ENCODE assay signal across 1 cellular context in the genomic region with DNA sequence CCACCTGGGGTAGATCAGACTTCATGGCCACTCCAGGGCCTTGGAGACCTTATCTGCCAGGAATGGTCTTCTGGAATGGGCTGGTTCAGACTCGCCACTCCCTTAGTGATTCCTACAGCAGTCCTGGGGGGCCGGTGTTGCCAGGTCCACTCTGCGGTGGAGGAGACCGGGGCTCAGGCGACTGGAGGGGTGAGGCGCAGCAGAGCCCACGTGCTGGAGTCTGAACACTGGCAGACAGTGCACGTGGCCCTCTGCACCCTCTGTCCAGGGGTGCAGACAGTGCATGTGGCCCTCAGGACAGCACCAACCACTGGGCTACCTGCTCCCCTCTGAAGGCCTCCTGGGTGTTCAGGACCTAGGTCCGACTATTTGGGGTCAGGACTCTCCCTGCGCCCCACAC.
TF ChIP-seq lines count a peak whose summit lies in the region.

No MANE protein-coding gene starts in this region.

TF ChIP-seq in H1, 55 proteins besides CTCF, POLR2A, EP300 and RAD21:
- TF ChIP-seq, protein P1, sequence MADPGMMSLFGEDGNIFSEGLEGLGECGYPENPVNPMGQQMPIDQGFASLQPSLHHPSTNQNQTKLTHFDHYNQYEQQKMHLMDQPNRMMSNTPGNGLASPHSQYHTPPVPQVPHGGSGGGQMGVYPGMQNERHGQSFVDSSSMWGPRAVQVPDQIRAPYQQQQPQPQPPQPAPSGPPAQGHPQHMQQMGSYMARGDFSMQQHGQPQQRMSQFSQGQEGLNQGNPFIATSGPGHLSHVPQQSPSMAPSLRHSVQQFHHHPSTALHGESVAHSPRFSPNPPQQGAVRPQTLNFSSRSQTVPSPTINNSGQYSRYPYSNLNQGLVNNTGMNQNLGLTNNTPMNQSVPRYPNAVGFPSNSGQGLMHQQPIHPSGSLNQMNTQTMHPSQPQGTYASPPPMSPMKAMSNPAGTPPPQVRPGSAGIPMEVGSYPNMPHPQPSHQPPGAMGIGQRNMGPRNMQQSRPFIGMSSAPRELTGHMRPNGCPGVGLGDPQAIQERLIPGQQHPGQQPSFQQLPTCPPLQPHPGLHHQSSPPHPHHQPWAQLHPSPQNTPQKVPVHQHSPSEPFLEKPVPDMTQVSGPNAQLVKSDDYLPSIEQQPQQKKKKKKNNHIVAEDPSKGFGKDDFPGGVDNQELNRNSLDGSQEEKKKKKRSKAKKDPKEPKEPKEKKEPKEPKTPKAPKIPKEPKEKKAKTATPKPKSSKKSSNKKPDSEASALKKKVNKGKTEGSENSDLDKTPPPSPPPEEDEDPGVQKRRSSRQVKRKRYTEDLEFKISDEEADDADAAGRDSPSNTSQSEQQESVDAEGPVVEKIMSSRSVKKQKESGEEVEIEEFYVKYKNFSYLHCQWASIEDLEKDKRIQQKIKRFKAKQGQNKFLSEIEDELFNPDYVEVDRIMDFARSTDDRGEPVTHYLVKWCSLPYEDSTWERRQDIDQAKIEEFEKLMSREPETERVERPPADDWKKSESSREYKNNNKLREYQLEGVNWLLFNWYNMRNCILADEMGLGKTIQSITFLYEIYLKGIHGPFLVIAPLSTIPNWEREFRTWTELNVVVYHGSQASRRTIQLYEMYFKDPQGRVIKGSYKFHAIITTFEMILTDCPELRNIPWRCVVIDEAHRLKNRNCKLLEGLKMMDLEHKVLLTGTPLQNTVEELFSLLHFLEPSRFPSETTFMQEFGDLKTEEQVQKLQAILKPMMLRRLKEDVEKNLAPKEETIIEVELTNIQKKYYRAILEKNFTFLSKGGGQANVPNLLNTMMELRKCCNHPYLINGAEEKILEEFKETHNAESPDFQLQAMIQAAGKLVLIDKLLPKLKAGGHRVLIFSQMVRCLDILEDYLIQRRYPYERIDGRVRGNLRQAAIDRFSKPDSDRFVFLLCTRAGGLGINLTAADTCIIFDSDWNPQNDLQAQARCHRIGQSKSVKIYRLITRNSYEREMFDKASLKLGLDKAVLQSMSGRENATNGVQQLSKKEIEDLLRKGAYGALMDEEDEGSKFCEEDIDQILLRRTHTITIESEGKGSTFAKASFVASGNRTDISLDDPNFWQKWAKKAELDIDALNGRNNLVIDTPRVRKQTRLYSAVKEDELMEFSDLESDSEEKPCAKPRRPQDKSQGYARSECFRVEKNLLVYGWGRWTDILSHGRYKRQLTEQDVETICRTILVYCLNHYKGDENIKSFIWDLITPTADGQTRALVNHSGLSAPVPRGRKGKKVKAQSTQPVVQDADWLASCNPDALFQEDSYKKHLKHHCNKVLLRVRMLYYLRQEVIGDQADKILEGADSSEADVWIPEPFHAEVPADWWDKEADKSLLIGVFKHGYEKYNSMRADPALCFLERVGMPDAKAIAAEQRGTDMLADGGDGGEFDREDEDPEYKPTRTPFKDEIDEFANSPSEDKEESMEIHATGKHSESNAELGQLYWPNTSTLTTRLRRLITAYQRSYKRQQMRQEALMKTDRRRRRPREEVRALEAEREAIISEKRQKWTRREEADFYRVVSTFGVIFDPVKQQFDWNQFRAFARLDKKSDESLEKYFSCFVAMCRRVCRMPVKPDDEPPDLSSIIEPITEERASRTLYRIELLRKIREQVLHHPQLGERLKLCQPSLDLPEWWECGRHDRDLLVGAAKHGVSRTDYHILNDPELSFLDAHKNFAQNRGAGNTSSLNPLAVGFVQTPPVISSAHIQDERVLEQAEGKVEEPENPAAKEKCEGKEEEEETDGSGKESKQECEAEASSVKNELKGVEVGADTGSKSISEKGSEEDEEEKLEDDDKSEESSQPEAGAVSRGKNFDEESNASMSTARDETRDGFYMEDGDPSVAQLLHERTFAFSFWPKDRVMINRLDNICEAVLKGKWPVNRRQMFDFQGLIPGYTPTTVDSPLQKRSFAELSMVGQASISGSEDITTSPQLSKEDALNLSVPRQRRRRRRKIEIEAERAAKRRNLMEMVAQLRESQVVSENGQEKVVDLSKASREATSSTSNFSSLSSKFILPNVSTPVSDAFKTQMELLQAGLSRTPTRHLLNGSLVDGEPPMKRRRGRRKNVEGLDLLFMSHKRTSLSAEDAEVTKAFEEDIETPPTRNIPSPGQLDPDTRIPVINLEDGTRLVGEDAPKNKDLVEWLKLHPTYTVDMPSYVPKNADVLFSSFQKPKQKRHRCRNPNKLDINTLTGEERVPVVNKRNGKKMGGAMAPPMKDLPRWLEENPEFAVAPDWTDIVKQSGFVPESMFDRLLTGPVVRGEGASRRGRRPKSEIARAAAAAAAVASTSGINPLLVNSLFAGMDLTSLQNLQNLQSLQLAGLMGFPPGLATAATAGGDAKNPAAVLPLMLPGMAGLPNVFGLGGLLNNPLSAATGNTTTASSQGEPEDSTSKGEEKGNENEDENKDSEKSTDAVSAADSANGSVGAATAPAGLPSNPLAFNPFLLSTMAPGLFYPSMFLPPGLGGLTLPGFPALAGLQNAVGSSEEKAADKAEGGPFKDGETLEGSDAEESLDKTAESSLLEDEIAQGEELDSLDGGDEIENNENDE (IDR thresholded peaks at IDR 0.05; ENCODE audit: insufficient replicate concordance, low read length): no peak
